In genomic region chr1:2657124-2657523, GRCh38 we compare ENCODE assay signal across 2 cellular contexts. TPM values are rescaled to one million over a fixed set of nuclear protein-coding genes. Genes with fewer than 3 reads are reported as not detected.
"Had no signal": no experiment of that assay in that cellular context is flagged by ENCODE, and none has a peak within 500 bp of the region (broad histone marks: within the 10 kb centered on the region; RNA-seq: fewer than 3 reads in every experiment).

No MANE protein-coding gene starts in this region.

RNA-seq across cellular contexts. Expression of gene MMEL1, which starts 24.3 kb away (rescaled TPM):
- total RNA-seq: mammary epithelial cell, smooth muscle cell had no signal
- polyA plus RNA-seq: mammary epithelial cell had no signal
